Comparison of ENCODE assay signal across 9 cellular contexts in genomic region chr1:158035976-158036583, GRCh38. TPM values are rescaled to one million over a fixed set of nuclear protein-coding genes. Genes with fewer than 3 reads are reported as not detected.
DNase-seq lines count a peak whose midpoint lies in the region; ATAC-seq, FAIRE-seq and TF ChIP-seq lines count a peak whose summit lies in the region.
"Had no signal": no experiment of that assay in that cellular context is flagged by ENCODE, and none has a peak within 500 bp of the region (broad histone marks: within the 10 kb centered on the region; RNA-seq: fewer than 3 reads in every experiment).

No MANE protein-coding gene starts in this region.

- TF ChIP-seq POLR2A in A549 (IDR thresholded peaks at IDR 0.05; ENCODE audit: low read length) = no peak

- CTCF ChIA-PET in A549 (lab: Yijun Ruan, JAX) (interaction anchor here (0.6 to 49.7 kb wide), 25 partner anchors 9 to 84 kb away, joined by 3 to 1281 read pairs (median 4); partner anchors contain the start of gene KIRREL1), SK-N-SH (lab: Yijun Ruan, JAX) (interaction anchor here (0.6 to 1.8 kb wide), 9 partner anchors 10 to 87 kb away, joined by 3 to 7 read pairs (median 4); no protein-coding TSS in a partner anchor)

- TF ChIP-seq EP300 in A549 (IDR thresholded peaks at IDR 0.05) = no peak
- TF ChIP-seq EP300 in SK-N-SH (IDR thresholded peaks at IDR 0.05; ENCODE audit: borderline replicate concordance in 1 of 2, low read depth in 1 of 2, low read length in 1 of 2) = no peak

- H3K4me3 ChIP-seq in A549 (no peak overlapping the region), SK-N-SH (ENCODE audit: low read depth in 2 of 2, low read length in 1 of 2) (no peak overlapping the region), small intestine (ENCODE audit: low read depth in 1 of 2, low read length in 2 of 2) (no peak overlapping the region)

- H3K27ac ChIP-seq in A549 (peak overlapping the region; percentile 66 to 84; a peak in 5 of 6 replicates), SK-N-SH (ENCODE audit: low read depth in 2 of 2, low read length in 1 of 2) (peak overlapping the region in 1 of 2 experiments; percentile 35; a peak in 1 of 4 replicates), foreskin keratinocyte (no peak overlapping the region), small intestine (ENCODE audit: low read depth in 1 of 2, low read length in 1 of 2) (no peak overlapping the region)

- 46% methylated on average over 8 of the region's 8 CpGs for WGBS in A549 (ENCODE audit: missing lambda C conversion rate)
- WGBS in SK-N-SH (ENCODE audit: low lambda C conversion rate) = 36% methylated on average over 8 of the region's 8 CpGs
- WGBS in small intestine, 3 donors = 54 to 56% (median 55%) methylated on average over 8 of the region's 8 CpGs

- H3F3A ChIP-seq in SK-N-SH (replicated peaks; ENCODE audit: insufficient read depth) = peaks cover 20% of the 10 kb centered on the region

- H3K27me3 ChIP-seq in SK-N-SH (ENCODE audit: insufficient read depth) = no peaks in the 10 kb centered on the region
- H3K27me3 ChIP-seq in foreskin keratinocyte = no peaks in the 10 kb centered on the region
- H3K27me3 ChIP-seq in small intestine (ENCODE audit: control insufficient read depth in 2 of 2, insufficient read depth in 2 of 2, low read length in 2 of 2) = no peaks in the 10 kb centered on the region

- TF ChIP-seq RAD21 in A549 (conservative IDR thresholded peaks at IDR 0.05 in 1 of 2, IDR thresholded peaks at IDR 0.05 in 1 of 2) (peak; percentile 81 to 84), SK-N-SH (IDR thresholded peaks at IDR 0.05; ENCODE audit: low read length) (peak; percentile 56)

- TF ChIP-seq CTCF in A549 (IDR thresholded peaks at IDR 0.05) = peak; percentile 88
- peak; percentile 53; the same call in 2 of the 3 replicates for TF ChIP-seq CTCF in GM12872 (IDR thresholded peaks at IDR 0.05; ENCODE audit: insufficient read depth, low read depth, low read length)
- TF ChIP-seq CTCF in SK-N-SH (IDR thresholded peaks at IDR 0.05) = peak; percentile 89
- TF ChIP-seq CTCF in foreskin keratinocyte (conservative IDR thresholded peaks at IDR 0.05) = peak; percentile 86

- peak; percentile 23 to 57; a peak in 3 of 6 replicates for ATAC-seq in A549
- ATAC-seq in foreskin keratinocyte = peak; percentile 19
- no peak for ATAC-seq in GM18907 (IDR thresholded peaks at IDR 0.05; ENCODE audit: unreplicated experiment)
- no peak for ATAC-seq in GM21423 (IDR thresholded peaks at IDR 0.05; ENCODE audit: unreplicated experiment)

- no peak overlapping the region for H2AFZ ChIP-seq in SK-N-SH (ENCODE audit: low read depth)

- H3K79me2 ChIP-seq in SK-N-SH (ENCODE audit: insufficient read depth) = peaks cover 100% of the 10 kb centered on the region

- H3K9me2 ChIP-seq in SK-N-SH = no peaks in the 10 kb centered on the region

- H3K4me2 ChIP-seq in A549 (no peak overlapping the region), SK-N-SH (no peak overlapping the region)

- H3K4me1 ChIP-seq in A549 (peaks cover 36% of the 10 kb centered on the region), SK-N-SH (ENCODE audit: control insufficient read depth in 1 of 2, insufficient read depth in 2 of 2, low read depth in 1 of 2, low read length in 1 of 2) (peaks cover 5 to 42% of the 10 kb centered on the region in 2 experiments; a peak in 3 of 4 replicates), foreskin keratinocyte (peaks cover 11% of the 10 kb centered on the region), small intestine (ENCODE audit: control insufficient read depth in 2 of 2, insufficient read depth in 1 of 2, low read depth in 1 of 2, low read length in 1 of 2) (no peaks in the 10 kb centered on the region)

- H3K9me3 ChIP-seq in A549 = no peaks in the 10 kb centered on the region
- no peaks in the 10 kb centered on the region for H3K9me3 ChIP-seq in SK-N-SH
- no peaks in the 10 kb centered on the region for H3K9me3 ChIP-seq in small intestine (ENCODE audit: control insufficient read depth, low read depth)

- FAIRE-seq in A549 (lab: Jason Lieb, UNC) (no peak), small intestine (lab: Jason Lieb, UNC) (no peak)
- FAIRE-seq: colon had no signal

- peak in 1 of 2 experiments; percentile 72 for DNase-seq in A549 (ENCODE audit: low read depth in 1 of 2, low spot score in 1 of 2)
- peak; percentile 15 for DNase-seq in SK-N-SH
- DNase-seq in foreskin keratinocyte = no peak
- DNase-seq in small intestine = peak; percentile 33
- DNase-seq in GOT3 (lab: John Stamatoyannopoulos, UW) = no peak

- peaks cover 4 to 12% of the 10 kb centered on the region in 2 experiments for H3K36me3 ChIP-seq in SK-N-SH (replicated peaks in 1 of 2; ENCODE audit: control insufficient read depth in 1 of 2, insufficient read depth in 2 of 2, low read length in 1 of 2)
- no peaks in the 10 kb centered on the region for H3K36me3 ChIP-seq in small intestine (ENCODE audit: control insufficient read depth in 2 of 2, insufficient read depth in 2 of 2, low read length in 2 of 2)

- no peak overlapping the region for H3K9ac ChIP-seq in SK-N-SH

- POLR2A ChIA-PET in A549 (lab: Yijun Ruan, JAX) = no interaction called here
- POLR2A ChIA-PET in SK-N-SH (lab: Yijun Ruan, JAX) = no interaction called here

- peaks cover 48% of the 10 kb centered on the region for H4K20me1 ChIP-seq in SK-N-SH (ENCODE audit: insufficient read depth)

TF ChIP-seq in A549, 52 proteins besides CTCF, POLR2A, EP300 and RAD21:
- no peak for TF ChIP-seq KDM5A (IDR thresholded peaks at IDR 0.05)
- peak; percentile 92 for TF ChIP-seq SMC3 (IDR thresholded peaks at IDR 0.05)

TF ChIP-seq in SK-N-SH, 30 proteins besides CTCF, POLR2A, EP300 and RAD21:
- TF ChIP-seq SMC3 (IDR thresholded peaks at IDR 0.05; ENCODE audit: low read depth, low read length) (peak; percentile 54), GABPA (IDR thresholded peaks at IDR 0.05; ENCODE audit: low read depth) (no peak)

RNA-seq across cellular contexts. Expression of gene KIRREL1, which starts 42.6 kb away (rescaled TPM):
- polyA plus RNA-seq in A549 (2011; rRNA removed) (18.7 and 26.2 TPM in 2 replicates), A549 (2017; fragmentation: RNase III; extraction: RNeasy Plus Mini Kit Qiagen cat#74134 plus additional on column Dnase treatment) (41.3 to 43.8 TPM (median 41.3 TPM) in 3 replicates), SK-N-SH (2012; rRNA removed) (47.8 and 52.3 TPM in 2 replicates), foreskin keratinocyte (14.9 and 19.7 TPM in 2 replicates), small intestine (1 to 10 TPM in 1 of 3 donors, under 1 TPM in 2; 0.22 to 9.3 (median 0.54) TPM)
- 18.7 and 25.7 TPM in 2 replicates for polyA plus RNA-seq in A549 (2012; cell fraction: cytosol; rRNA removed)
- polyA plus RNA-seq in A549 (2012; cell fraction: nucleus; rRNA removed) = 56.7 and 57.8 TPM in 2 replicates
- polyA minus RNA-seq in A549 (2011; rRNA and poly(A)+ RNA removed) = 41.2 and 49.0 TPM in 2 replicates
- polyA plus RNA-seq in SK-N-SH (2012; cell fraction: cytosol; rRNA removed) = 32.9 and 42.4 TPM in 2 replicates
- 77.1 and 86.9 TPM in 2 replicates for polyA plus RNA-seq in SK-N-SH (2012; cell fraction: nucleus; rRNA removed)
- total RNA-seq in foreskin keratinocyte = 73.1 and 81.4 TPM in 2 replicates

Comparison
In these comparisons a context has a peak if more than half of its experiments do, and no peak if none do; other contexts are left out.
1. ATAC-seq: peak in A549 (2 of 2) and foreskin keratinocyte (single experiment); none in GM18907 (single experiment) and GM21423 (single experiment).
2. DNase-seq: peak in SK-N-SH (single experiment) and small intestine (single experiment); none in foreskin keratinocyte (0 of 2) and GOT3 (single experiment).
3. H3K27ac ChIP-seq: peak in A549 (2 of 2); none in foreskin keratinocyte (single experiment) and small intestine (0 of 2).
4. Of the 12 proteins assayed by ChIP-seq in both A549 and SK-N-SH: peak only in A549: none; only in SK-N-SH: none; in both: CTCF, RAD21 and SMC3; in neither: 9.
5. Peak in every context shown above with its lines, with median percentiles within 50 percentile points of each other: CTCF ChIP-seq.